ENCODE assay signal across 12 cellular contexts in genomic region chr1:159800177-159800935, GRCh38. TPM values are rescaled to one million over a fixed set of nuclear protein-coding genes. Genes with fewer than 3 reads are reported as not detected.
DNase-seq lines count a peak whose midpoint lies in the region; ATAC-seq, FAIRE-seq and TF ChIP-seq lines count a peak whose summit lies in the region.
"Had no signal": no experiment of that assay in that cellular context is flagged by ENCODE, and none has a peak within 500 bp of the region (broad histone marks: within the 10 kb centered on the region; RNA-seq: fewer than 3 reads in every experiment).

No MANE protein-coding gene starts in this region.

- no peak overlapping the region for H3K27ac Mint-ChIP-seq in activated CD4-positive, alpha-beta T cell treated with anti-CD3 and anti-CD28 coated beads, Interleukin-2, amount 10 ng/mL, durations not matched to agents 7 days and 5 days

- ATAC-seq in GM18505 (IDR thresholded peaks at IDR 0.05; ENCODE audit: unreplicated experiment) (peak; percentile 58), HG03064 (IDR thresholded peaks at IDR 0.05; ENCODE audit: low read depth, unreplicated experiment) (peak; percentile 79)

- H3K4me1 ChIP-seq in small intestine (ENCODE audit: control insufficient read depth in 2 of 2, insufficient read depth in 1 of 2, low read depth in 1 of 2, low read length in 1 of 2) = no peaks in the 10 kb centered on the region

- H3K4me1 Mint-ChIP-seq in activated CD4-positive, alpha-beta T cell treated with anti-CD3 and anti-CD28 coated beads, Interleukin-2, amount 10 ng/mL, durations not matched to agents 7 days and 5 days = peaks cover 18% of the 10 kb centered on the region

- no peaks in the 10 kb centered on the region for H3K36me3 ChIP-seq in small intestine (ENCODE audit: control insufficient read depth in 2 of 2, insufficient read depth in 2 of 2, low read length in 2 of 2)
- H3K36me3 ChIP-seq: thoracic aorta had no signal

- FAIRE-seq in small intestine (lab: Jason Lieb, UNC) (no peak), HTR-8/SVneo (lab: Jason Lieb, UNC) (no peak)

- CTCF ChIA-PET in activated CD4-positive, alpha-beta T cell treated with anti-CD3 and anti-CD28 coated beads, Interleukin-2, amount 10 ng/mL, durations not matched to agents 7 days and 5 days (lab: Charles Lee) = interaction anchor here (1.6 to 3.0 kb wide), 5 partner anchors 11 to 207 kb away, joined by 5 to 29 read pairs (median 12); no protein-coding TSS in a partner anchor

- peak; percentile 41 for DNase-seq in activated CD4-positive, alpha-beta T cell treated with anti-CD3 and anti-CD28 coated beads, Interleukin-2, amount 10 ng/mL, durations not matched to agents 7 days and 5 days
- peak; percentile 40 for DNase-seq in small intestine
- DNase-seq in HTR-8/SVneo (ENCODE audit: insufficient read length, low spot score) = no peak
- no peak for DNase-seq in NCI-H2081 (lab: John Stamatoyannopoulos, UW)
- DNase-seq in mucosa of gallbladder (ENCODE audit: low spot score) = no peak
- no peak for DNase-seq in effector CD8-positive, alpha-beta T cell (lab: John Stamatoyannopoulos, UW)
- DNase-seq: NCI-H1694 treated with DMSO at 0.1 percent for 48 hours, T-helper 9 cell had no signal

- no peak for TF ChIP-seq POLR2A in GM18505 (IDR thresholded peaks at IDR 0.05; ENCODE audit: borderline replicate concordance, extremely low read depth, insufficient read depth, insufficient read length)

- H3K9me3 ChIP-seq in small intestine (ENCODE audit: control insufficient read depth, low read depth) = no peaks in the 10 kb centered on the region
- H3K9me3 ChIP-seq: thoracic aorta had no signal

- H3K27me3 ChIP-seq in small intestine (ENCODE audit: control insufficient read depth in 2 of 2, insufficient read depth in 2 of 2, low read length in 2 of 2) = peaks cover 0 to 2% of the 10 kb centered on the region in 2 donors

- H3K9me3 Mint-ChIP-seq in activated CD4-positive, alpha-beta T cell treated with anti-CD3 and anti-CD28 coated beads, Interleukin-2, amount 10 ng/mL, durations not matched to agents 7 days and 5 days = no peaks in the 10 kb centered on the region

- 64 to 85% (median 68%) methylated on average over 8 of the region's 8 CpGs for WGBS in small intestine, 3 donors

- no peak overlapping the region for H3K27ac ChIP-seq in small intestine (ENCODE audit: low read depth in 1 of 2, low read length in 1 of 2)
- H3K27ac ChIP-seq: thoracic aorta had no signal

- POLR2A ChIA-PET in activated CD4-positive, alpha-beta T cell treated with anti-CD3 and anti-CD28 coated beads, Interleukin-2, amount 10 ng/mL, durations not matched to agents 7 days and 5 days (lab: Charles Lee) = no interaction called here

- no peak overlapping the region for H3K4me3 Mint-ChIP-seq in activated CD4-positive, alpha-beta T cell treated with anti-CD3 and anti-CD28 coated beads, Interleukin-2, amount 10 ng/mL, durations not matched to agents 7 days and 5 days

- H3K27me3 Mint-ChIP-seq in activated CD4-positive, alpha-beta T cell treated with anti-CD3 and anti-CD28 coated beads, Interleukin-2, amount 10 ng/mL, durations not matched to agents 7 days and 5 days = peaks cover 50% of the 10 kb centered on the region

- H3K36me3 Mint-ChIP-seq in activated CD4-positive, alpha-beta T cell treated with anti-CD3 and anti-CD28 coated beads, Interleukin-2, amount 10 ng/mL, durations not matched to agents 7 days and 5 days (ENCODE audit: low read depth) = no peaks in the 10 kb centered on the region

- no peak overlapping the region for H3K4me3 ChIP-seq in small intestine (ENCODE audit: low read depth in 1 of 2, low read length in 2 of 2)
- H3K4me3 ChIP-seq: thoracic aorta had no signal

RNA-seq across cellular contexts. Expression of gene FCRL6, which starts 1.8 kb away (rescaled TPM):
- total RNA-seq in activated CD4-positive, alpha-beta T cell treated with anti-CD3 and anti-CD28 coated beads, Interleukin-2, amount 10 ng/mL, durations not matched to agents 7 days and 5 days = under 1 TPM in 1 of 2 experiments, not detected in 1; 0.15 TPM
- polyA plus RNA-seq in small intestine = under 1 TPM in 2 of 3 donors, not detected in 1; 0.40 to 0.81 TPM
- 0.81 TPM for total RNA-seq in mucosa of gallbladder
- total RNA-seq: chondrocyte, thoracic aorta had no signal

RNA-seq across cellular contexts. Expression of gene DUSP23, which starts 19.6 kb away (rescaled TPM):
- 10 to 100 TPM; 22.9 to 23.8 TPM for total RNA-seq in activated CD4-positive, alpha-beta T cell treated with anti-CD3 and anti-CD28 coated beads, Interleukin-2, amount 10 ng/mL, durations not matched to agents 7 days and 5 days
- 100 to 1,000 TPM in 1 of 3 donors, 10 to 100 TPM in 2; 83.5 to 128 (median 87.2) TPM for polyA plus RNA-seq in small intestine
- total RNA-seq in mucosa of gallbladder = 44.0 TPM

RNA-seq across cellular contexts. Expression of gene SLAMF8, which starts 26.3 kb away (rescaled TPM):
- under 1 TPM; 0.47 to 0.89 TPM for total RNA-seq in activated CD4-positive, alpha-beta T cell treated with anti-CD3 and anti-CD28 coated beads, Interleukin-2, amount 10 ng/mL, durations not matched to agents 7 days and 5 days
- 1 to 10 TPM in 2 of 3 donors, under 1 TPM in 1; 0.89 to 4.6 (median 4.4) TPM for polyA plus RNA-seq in small intestine
- total RNA-seq in mucosa of gallbladder = 7.3 TPM
- total RNA-seq: chondrocyte had no signal

Comparison
In these comparisons a context has a peak if more than half of its experiments do, and no peak if none do; other contexts are left out.
1. DNase-seq: peak in activated CD4-positive, alpha-beta T cell treated with anti-CD3 and anti-CD28 coated beads, Interleukin-2, amount 10 ng/mL, durations not matched to agents 7 days and 5 days (single experiment) and small intestine (single experiment); none in HTR-8/SVneo (single experiment), NCI-H2081 (0 of 2), mucosa of gallbladder (single experiment) and effector CD8-positive, alpha-beta T cell (single experiment).